ENCODE assay signal across 22 cellular contexts in genomic region chrX:153866302-153867019, GRCh38. TPM values are rescaled to one million over a fixed set of nuclear protein-coding genes. Genes with fewer than 3 reads are reported as not detected.
"Had no signal": no experiment of that assay in that cellular context is flagged by ENCODE, and none has a peak within 500 bp of the region (broad histone marks: within the 10 kb centered on the region; RNA-seq: fewer than 3 reads in every experiment).

No MANE protein-coding gene starts in this region.

- DNase-seq: cerebellar nuclear complex; esophagus squamous epithelium; foreskin fibroblast; immature natural killer cell; left colon; left ventricle myocardium superior; mesendoderm; mucosa of descending colon; naive thymus-derived CD8-positive, alpha-beta T cell; stimulated activated CD4-positive, alpha-beta T cell treated with anti-CD3 and anti-CD28 coated beads, Interleukin-2, amount 100 ng/mL, for 24 hours; stimulated activated CD4-positive, alpha-beta T cell treated with anti-CD3 and anti-CD28 coated beads, Interleukin-4, amount 100 ng/mL, for 4 hours; stimulated activated naive CD4-positive, alpha-beta T cell treated with Interleukin-2 at 50 U/mL for 16 hours; thyroid gland had no signal

- H3K4me3 Mint-ChIP-seq: dendritic cell treated with granulocyte-macrophage colony-stimulating factor and Interleukin-4, amounts not matched to agents 40 ng/mL and 50 ng/mL, for 4 days; immature natural killer cell; naive thymus-derived CD8-positive, alpha-beta T cell; type B pancreatic cell had no signal

- H3K27ac ChIP-seq: esophagus squamous epithelium, gastroesophageal sphincter, neutrophil, right atrium auricular region, suprapubic skin, thyroid gland had no signal

- H3K4me1 Mint-ChIP-seq: immature natural killer cell; naive thymus-derived CD8-positive, alpha-beta T cell had no signal

- H3K4me3 ChIP-seq: esophagus squamous epithelium, gastroesophageal sphincter, lung, mucosa of descending colon, right atrium auricular region, suprapubic skin, thyroid gland had no signal

- H3K36me3 Mint-ChIP-seq: immature natural killer cell; naive thymus-derived CD8-positive, alpha-beta T cell; type B pancreatic cell had no signal

- H3K27me3 ChIP-seq: right atrium auricular region, thyroid gland had no signal

- H3K36me3 ChIP-seq: esophagus squamous epithelium, gastroesophageal sphincter, neutrophil, right atrium auricular region, suprapubic skin, thyroid gland had no signal

- H3K4me1 ChIP-seq: esophagus squamous epithelium, gastroesophageal sphincter, right atrium auricular region, suprapubic skin, thyroid gland had no signal

- H3K9me3 Mint-ChIP-seq: dendritic cell treated with granulocyte-macrophage colony-stimulating factor and Interleukin-4, amounts not matched to agents 40 ng/mL and 50 ng/mL, for 4 days; immature natural killer cell; naive thymus-derived CD8-positive, alpha-beta T cell; type B pancreatic cell had no signal

- H3K27ac Mint-ChIP-seq: dendritic cell treated with granulocyte-macrophage colony-stimulating factor and Interleukin-4, amounts not matched to agents 40 ng/mL and 50 ng/mL, for 4 days; immature natural killer cell; naive thymus-derived CD8-positive, alpha-beta T cell; type B pancreatic cell had no signal

- H3K9me3 ChIP-seq: esophagus squamous epithelium, gastroesophageal sphincter, mucosa of descending colon, neutrophil, right atrium auricular region, suprapubic skin, thyroid gland had no signal

- H3K27me3 Mint-ChIP-seq: type B pancreatic cell had no signal

- ATAC-seq: gastroesophageal sphincter; left colon; left ventricle myocardium superior; mucosa of descending colon; naive thymus-derived CD8-positive, alpha-beta T cell had no signal

RNA-seq across cellular contexts. Expression of gene L1CAM, which starts 19.5 kb away (rescaled TPM):
- polyA plus RNA-seq: immature natural killer cell; naive thymus-derived CD8-positive, alpha-beta T cell had no signal

RNA-seq across cellular contexts. Expression of gene AVPR2, which starts 38.0 kb away (rescaled TPM):
- total RNA-seq: naive thymus-derived CD8-positive, alpha-beta T cell; osteocyte had no signal
- polyA plus RNA-seq: immature natural killer cell; naive thymus-derived CD8-positive, alpha-beta T cell; neural cell had no signal
